ENCODE assay signal across 1 cellular context in the genomic region with DNA sequence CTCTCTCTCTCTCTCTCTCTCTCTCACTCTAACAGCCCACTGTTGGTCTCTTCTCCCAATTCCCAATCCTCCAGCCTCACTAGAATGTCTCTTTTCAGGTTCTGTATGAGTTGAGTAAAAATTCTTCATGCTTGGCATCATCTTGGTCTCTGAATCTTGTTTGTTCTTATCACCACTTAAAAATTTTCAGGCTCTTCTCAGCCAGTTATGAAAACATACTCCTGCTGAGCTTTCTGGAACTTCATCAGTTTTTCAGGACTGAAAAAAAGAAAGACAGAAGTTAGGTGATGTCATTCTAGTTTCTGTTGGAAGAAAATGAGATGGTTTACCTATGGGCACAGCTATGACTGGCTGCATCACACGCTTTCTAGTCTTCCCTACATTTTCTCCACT.
TF ChIP-seq lines count a peak whose summit lies in the region.

No MANE protein-coding gene starts in this region.

TF ChIP-seq in IMR-90, 13 proteins besides CTCF, POLR2A, EP300 and RAD21 (continued from another document):
- TF ChIP-seq NFE2L2 (IDR thresholded peaks at IDR 0.05; ENCODE audit: low read depth, low read length) (no peak), FOS (IDR thresholded peaks at IDR 0.05; ENCODE audit: low read depth, low read length) (no peak), BHLHE40 (IDR thresholded peaks at IDR 0.05; ENCODE audit: low read depth, low read length) (no peak), RFX5 (IDR thresholded peaks at IDR 0.05; ENCODE audit: low read depth, low read length) (no peak), CEBPB (IDR thresholded peaks at IDR 0.05; ENCODE audit: low read depth, low read length) (no peak), MAFK (IDR thresholded peaks at IDR 0.05; ENCODE audit: low read depth, low read length) (no peak), MXI1 (IDR thresholded peaks at IDR 0.05; ENCODE audit: borderline replicate concordance, low read depth, low read length) (no peak), SMC3 (IDR thresholded peaks at IDR 0.05; ENCODE audit: low read depth, low read length) (no peak), RCOR1 (IDR thresholded peaks at IDR 0.05; ENCODE audit: insufficient replicate concordance, low read length) (no peak)
- TF ChIP-seq, protein P1, sequence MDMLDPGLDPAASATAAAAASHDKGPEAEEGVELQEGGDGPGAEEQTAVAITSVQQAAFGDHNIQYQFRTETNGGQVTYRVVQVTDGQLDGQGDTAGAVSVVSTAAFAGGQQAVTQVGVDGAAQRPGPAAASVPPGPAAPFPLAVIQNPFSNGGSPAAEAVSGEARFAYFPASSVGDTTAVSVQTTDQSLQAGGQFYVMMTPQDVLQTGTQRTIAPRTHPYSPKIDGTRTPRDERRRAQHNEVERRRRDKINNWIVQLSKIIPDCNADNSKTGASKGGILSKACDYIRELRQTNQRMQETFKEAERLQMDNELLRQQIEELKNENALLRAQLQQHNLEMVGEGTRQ (IDR thresholded peaks at IDR 0.05; ENCODE audit: low read depth, low read length) = no peak
- TF ChIP-seq, protein P2, sequence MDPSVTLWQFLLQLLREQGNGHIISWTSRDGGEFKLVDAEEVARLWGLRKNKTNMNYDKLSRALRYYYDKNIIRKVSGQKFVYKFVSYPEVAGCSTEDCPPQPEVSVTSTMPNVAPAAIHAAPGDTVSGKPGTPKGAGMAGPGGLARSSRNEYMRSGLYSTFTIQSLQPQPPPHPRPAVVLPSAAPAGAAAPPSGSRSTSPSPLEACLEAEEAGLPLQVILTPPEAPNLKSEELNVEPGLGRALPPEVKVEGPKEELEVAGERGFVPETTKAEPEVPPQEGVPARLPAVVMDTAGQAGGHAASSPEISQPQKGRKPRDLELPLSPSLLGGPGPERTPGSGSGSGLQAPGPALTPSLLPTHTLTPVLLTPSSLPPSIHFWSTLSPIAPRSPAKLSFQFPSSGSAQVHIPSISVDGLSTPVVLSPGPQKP (IDR thresholded peaks at IDR 0.05; ENCODE audit: borderline replicate concordance, low read depth, low read length) = no peak
